ENCODE assay signal across 12 cellular contexts in genomic region chr20:58618694-58619540, GRCh38. TPM values are rescaled to one million over a fixed set of nuclear protein-coding genes. Genes with fewer than 3 reads are reported as not detected.
A peak's percentile ranks its signal among the peaks of the same experiment; 100 is the strongest.
DNase-seq lines count a peak whose midpoint lies in the region; ATAC-seq and TF ChIP-seq lines count a peak whose summit lies in the region.
"Had no signal": no experiment of that assay in that cellular context is flagged by ENCODE, and none has a peak within 500 bp of the region (broad histone marks: within the 10 kb centered on the region; RNA-seq: fewer than 3 reads in every experiment).

No MANE protein-coding gene starts in this region.

- H4K91ac ChIP-seq in neuronal stem cell (ENCODE audit: low read depth, low read length, poor library complexity), result no peak overlapping the region

- CTCF ChIA-PET in RWPE1 (lab: Yijun Ruan, JAX), result interaction anchor here (0.5 to 0.7 kb wide), 5 partner anchors 106 to 1003 kb away, joined by 3 read pairs; no protein-coding TSS in a partner anchor
- CTCF ChIA-PET in CD8-positive, alpha-beta T cell (lab: Charles Lee), result no interaction called here
- CTCF ChIA-PET in PC-9 (lab: Charles Lee), result no interaction called here

- H2AK5ac ChIP-seq in neuronal stem cell (ENCODE audit: low read depth, low read length), result no peak overlapping the region

- no peak overlapping the region for H2BK12ac ChIP-seq in neuronal stem cell (ENCODE audit: low read length)

- H3K79me1 ChIP-seq in neuronal stem cell (ENCODE audit: low read depth, low read length), result peaks cover 2% of the 10 kb centered on the region

- H2BK120ac ChIP-seq in neuronal stem cell (ENCODE audit: low read depth, low read length), result no peak overlapping the region

- no peak for ATAC-seq in HG03196 (IDR thresholded peaks at IDR 0.05; ENCODE audit: unreplicated experiment)
- ATAC-seq in CD8-positive, alpha-beta T cell, result no peak

- H3K27ac Mint-ChIP-seq in CD8-positive, alpha-beta T cell, result no peak overlapping the region

- H3K4me3 ChIP-seq in fibroblast of lung (replicated peaks in 1 of 4; ENCODE audit: control extremely low read depth in 1 of 4, insufficient read depth in 1 of 4, low read depth in 3 of 4, low read length in 4 of 4), result no peak overlapping the region
- H3K4me3 ChIP-seq in neuronal stem cell (ENCODE audit: low read length in 2 of 2), result no peak overlapping the region
- no peak overlapping the region for H3K4me3 ChIP-seq in CD8-positive, alpha-beta T cell (ENCODE audit: low read depth, low read length)
- no peak overlapping the region for H3K4me3 ChIP-seq in PC-9

- H3F3A ChIP-seq in PC-9 (ENCODE audit: insufficient read depth, low read depth), result peaks cover 11% of the 10 kb centered on the region; the same call in 1 of the 2 replicates

- DNase-seq in EH (ENCODE audit: low read depth), result peak; percentile 17
- DNase-seq in RWPE1 (ENCODE audit: low spot score), result no peak
- peak; percentile 85 to 86 for DNase-seq in fibroblast of lung (ENCODE audit: low read depth in 2 of 2)
- no peak for DNase-seq in neuronal stem cell (ENCODE audit: low spot score)
- no peak for DNase-seq in CD8-positive, alpha-beta T cell
- no peak for DNase-seq in PC-9
- no peak for DNase-seq in activated CD4-positive, alpha-beta T cell treated with anti-CD3 and anti-CD28 coated beads for 48 hours
- DNase-seq: activated CD4-positive, alpha-beta T cell treated with anti-CD3 and anti-CD28 coated beads for 4 hours; NCI-H1092; stimulated activated CD4-positive, alpha-beta T cell treated with anti-CD3 and anti-CD28 coated beads, Interleukin-15, amount 100 ng/mL, for 24 hours had no signal

- H3K4me2 ChIP-seq in fibroblast of lung (ENCODE audit: extremely low read depth, insufficient read depth, low read length), result no peak overlapping the region
- H3K4me2 ChIP-seq in neuronal stem cell (ENCODE audit: insufficient read depth, low read length, poor library complexity, severe bottlenecking), result no peak overlapping the region
- H3K4me2 ChIP-seq in PC-9, result no peak overlapping the region

- TF ChIP-seq CTCF in RWPE1 (conservative IDR thresholded peaks at IDR 0.05; ENCODE audit: low read depth) (no peak), fibroblast of lung (conservative IDR thresholded peaks at IDR 0.05 in 1 of 2, IDR thresholded peaks at IDR 0.05 in 1 of 2; ENCODE audit: low read depth in 1 of 2, low read length in 2 of 2) (no peak), PC-9 (conservative IDR thresholded peaks at IDR 0.05) (no peak)
- TF ChIP-seq CTCF in CD8-positive, alpha-beta T cell (IDR thresholded peaks at IDR 0.05), result no peak

- no peak overlapping the region for H2AFZ ChIP-seq in fibroblast of lung (ENCODE audit: low read length)
- H2AFZ ChIP-seq in neuronal stem cell (ENCODE audit: low read length), result no peak overlapping the region
- no peak overlapping the region for H2AFZ ChIP-seq in PC-9

- H3K4me3 Mint-ChIP-seq in CD8-positive, alpha-beta T cell, result no peak overlapping the region

- H3K23ac ChIP-seq in neuronal stem cell (ENCODE audit: low read depth, low read length, poor library complexity), result peak overlapping the region; percentile 68

- H3K9me3 Mint-ChIP-seq in CD8-positive, alpha-beta T cell, result peaks cover 2% of the 10 kb centered on the region

- H3K27me3 Mint-ChIP-seq in CD8-positive, alpha-beta T cell (ENCODE audit: low read depth), result peaks cover 24% of the 10 kb centered on the region

- H3K27me3 ChIP-seq in fibroblast of lung (ENCODE audit: control insufficient read depth, insufficient read depth, low read length), result no peaks in the 10 kb centered on the region
- H3K27me3 ChIP-seq in neuronal stem cell (ENCODE audit: control insufficient read depth in 3 of 3, insufficient read depth in 3 of 3, low read depth in 1 of 3, low read length in 3 of 3), result peaks cover 0 to 3% (median 3%) of the 10 kb centered on the region in 3 experiments
- H3K27me3 ChIP-seq in CD8-positive, alpha-beta T cell (ENCODE audit: insufficient read depth, low read length), result no peaks in the 10 kb centered on the region
- no peaks in the 10 kb centered on the region for H3K27me3 ChIP-seq in PC-9 (ENCODE audit: insufficient read depth, low read depth)

- intact Hi-C loops in CD8-positive, alpha-beta T cell (cut with DNase I, micrococcal nuclease), result no loop called here
- intact Hi-C loops in PC-9 (cut with micrococcal nuclease; ENCODE audit: unreplicated experiment), result no loop called here

- H3K14ac ChIP-seq in neuronal stem cell (ENCODE audit: low read length), result no peak overlapping the region

- WGBS in neuronal stem cell (ENCODE audit: extremely low coverage in 2 of 2, insufficient read length in 2 of 2, insufficient replicate concordance in 1 of 2), 2 donors, result no CpG with 5 or more reads among the region's 23 CpGs

- no peaks in the 10 kb centered on the region for H3K9me3 ChIP-seq in fibroblast of lung (ENCODE audit: control insufficient read depth, insufficient read depth, low read depth, low read length)
- H3K9me3 ChIP-seq in neuronal stem cell (replicated peaks in 1 of 2; ENCODE audit: control insufficient read depth in 2 of 2, insufficient read depth in 1 of 2, low read depth in 1 of 2, low read length in 2 of 2), result peaks cover 13 to 21% of the 10 kb centered on the region in 2 donors
- H3K9me3 ChIP-seq in CD8-positive, alpha-beta T cell (ENCODE audit: low read length), result no peaks in the 10 kb centered on the region
- peaks cover 7% of the 10 kb centered on the region for H3K9me3 ChIP-seq in PC-9 (ENCODE audit: insufficient read depth, low read depth)

- no peak overlapping the region for H3K9ac ChIP-seq in fibroblast of lung (ENCODE audit: insufficient read depth, low read length)
- H3K9ac ChIP-seq in neuronal stem cell (ENCODE audit: low read depth, low read length, poor library complexity), result no peak overlapping the region

- POLR2A ChIA-PET in RWPE1 (lab: Yijun Ruan, JAX; ENCODE audit: low non-redundant PET), result no interaction called here
- POLR2A ChIA-PET in CD8-positive, alpha-beta T cell (lab: Charles Lee), result no interaction called here
- POLR2A ChIA-PET in PC-9 (lab: Charles Lee; ENCODE audit: unreplicated experiment), result no interaction called here

- no peaks in the 10 kb centered on the region for H3K79me2 ChIP-seq in fibroblast of lung (ENCODE audit: control insufficient read depth, insufficient read depth, low read length)
- no peaks in the 10 kb centered on the region for H3K79me2 ChIP-seq in PC-9 (ENCODE audit: low read depth)

- H3K4me1 ChIP-seq in fibroblast of lung (ENCODE audit: control insufficient read depth, extremely low read depth, insufficient read depth, low read length) (peaks cover 3% of the 10 kb centered on the region), neuronal stem cell (ENCODE audit: control insufficient read depth in 2 of 2, insufficient read depth in 1 of 2, low read depth in 1 of 2, low read length in 2 of 2) (peaks cover 0 to 3% of the 10 kb centered on the region in 2 donors), PC-9 (replicated peaks; ENCODE audit: insufficient read depth) (peaks cover 9% of the 10 kb centered on the region)
- H3K4me1 ChIP-seq in CD8-positive, alpha-beta T cell (ENCODE audit: insufficient read depth, low read length), result no peaks in the 10 kb centered on the region

- H2BK15ac ChIP-seq in neuronal stem cell (ENCODE audit: low read length), result peak overlapping the region; percentile 28

- H4K8ac ChIP-seq in neuronal stem cell (ENCODE audit: low read depth, low read length), result no peak overlapping the region

- BruUV-seq in PC-9 (replicated peaks; lab: Mats Ljungman, UMichigan), result no TSS peak

- H3K27ac ChIP-seq in RWPE1, result peak overlapping the region; percentile 61
- H3K27ac ChIP-seq in fibroblast of lung (ENCODE audit: insufficient read depth, low read length), result no peak overlapping the region
- no peak overlapping the region for H3K27ac ChIP-seq in neuronal stem cell (replicated peaks; ENCODE audit: low read length)
- H3K27ac ChIP-seq in CD8-positive, alpha-beta T cell (ENCODE audit: low read depth, low read length), result no peak overlapping the region
- H3K27ac ChIP-seq in PC-9, result no peak overlapping the region
- H3K27ac ChIP-seq: HL-60 had no signal

- H2BK5ac ChIP-seq in neuronal stem cell (ENCODE audit: low read length), result no peak overlapping the region

- no peaks in the 10 kb centered on the region for H3K4me1 Mint-ChIP-seq in CD8-positive, alpha-beta T cell (ENCODE audit: low read depth)

- no peaks in the 10 kb centered on the region for H3K36me3 Mint-ChIP-seq in CD8-positive, alpha-beta T cell

- H3K18ac ChIP-seq in neuronal stem cell (ENCODE audit: low read length), result peak overlapping the region; percentile 69

- no peaks in the 10 kb centered on the region for H3K9me2 ChIP-seq in PC-9 (ENCODE audit: insufficient read depth)

- H4K20me1 ChIP-seq in fibroblast of lung (ENCODE audit: control insufficient read depth, extremely low read depth, insufficient read depth, low read length) (no peaks in the 10 kb centered on the region), PC-9 (ENCODE audit: insufficient read depth) (no peaks in the 10 kb centered on the region)

- H3K36me3 ChIP-seq in fibroblast of lung (ENCODE audit: control insufficient read depth, insufficient read depth, low read length) (no peaks in the 10 kb centered on the region), neuronal stem cell (replicated peaks in 1 of 2; ENCODE audit: control insufficient read depth in 2 of 2, insufficient read depth in 2 of 2, low read length in 2 of 2) (no peaks in the 10 kb centered on the region), PC-9 (ENCODE audit: low read depth) (no peaks in the 10 kb centered on the region)
- H3K36me3 ChIP-seq in CD8-positive, alpha-beta T cell (ENCODE audit: insufficient read depth, low read length), result no peaks in the 10 kb centered on the region

- no peak overlapping the region for H3K4ac ChIP-seq in neuronal stem cell (ENCODE audit: low read length)

RNA-seq across cellular contexts. Expression of gene STX16, which starts 32.2 kb away (rescaled TPM):
- total RNA-seq in fibroblast of lung (46.0 and 64.9 TPM in 2 replicates), PC-9 (2021) (76.3 and 85.5 TPM in 2 replicates)
- 35.1 and 39.3 TPM in 2 replicates for polyA plus RNA-seq in fibroblast of lung
- 25.1 and 26.9 TPM in 2 replicates for polyA plus RNA-seq in fibroblast of lung (2012)
- polyA minus RNA-seq in fibroblast of lung (ENCODE audit: low replicate concordance), result 7.7 and 32.4 TPM in 2 replicates
- 45.1 TPM for polyA plus RNA-seq in neuronal stem cell (2013, experiment 1 of 2)
- 45.7 TPM for polyA plus RNA-seq in neuronal stem cell (2013, experiment 2 of 2)
- 100 to 1,000 TPM; 161 to 177 TPM for total RNA-seq in CD8-positive, alpha-beta T cell

Comparison
In these comparisons a context has a peak if more than half of its experiments do, and no peak if none do; other contexts are left out.
1. DNase-seq: peak in EH (single experiment) and fibroblast of lung (2 of 2); none in RWPE1 (single experiment), neuronal stem cell (single experiment), CD8-positive, alpha-beta T cell (0 of 7), PC-9 (0 of 2) and activated CD4-positive, alpha-beta T cell treated with anti-CD3 and anti-CD28 coated beads for 48 hours (single experiment).